In the genomic region with DNA sequence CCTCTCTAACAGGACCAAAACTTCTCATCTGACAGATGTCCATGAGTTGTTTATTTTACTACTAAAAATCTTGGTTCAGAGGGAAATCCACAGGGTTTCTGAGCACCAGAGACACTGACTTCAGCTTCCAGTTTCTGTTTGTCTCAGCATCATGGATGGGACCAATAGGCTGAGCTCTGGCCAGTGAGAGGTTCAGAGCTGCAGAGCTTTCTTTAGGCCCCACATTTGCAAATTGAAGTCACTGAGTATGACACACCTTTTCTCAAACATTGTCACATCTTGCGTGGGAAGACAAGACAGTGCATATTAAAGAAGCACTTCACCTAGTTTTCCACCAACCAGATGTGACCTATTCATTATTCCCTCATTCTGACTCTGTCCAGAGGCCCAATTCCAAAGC, we compare ENCODE assay signal across 21 cellular contexts. TPM values are rescaled to one million over a fixed set of nuclear protein-coding genes. Genes with fewer than 3 reads are reported as not detected.
DNase-seq lines count a peak whose midpoint lies in the region; ATAC-seq and TF ChIP-seq lines count a peak whose summit lies in the region.
"Had no signal": no experiment of that assay in that cellular context is flagged by ENCODE, and none has a peak within 500 bp of the region (broad histone marks: within the 10 kb centered on the region; RNA-seq: fewer than 3 reads in every experiment).

No MANE protein-coding gene starts in this region.

- CTCF ChIA-PET in activated CD4-positive, alpha-beta memory T cell treated with anti-CD3 and anti-CD28 coated beads for 36 hours (lab: Charles Lee) = interaction anchor here (1.1 kb wide), 1 partner anchor 128 kb away, joined by 3 read pairs; no protein-coding TSS in a partner anchor
- CTCF ChIA-PET in activated CD4-positive, alpha-beta memory T cell treated with anti-CD3 and anti-CD28 coated beads, Interleukin-2, amount 10 ng/mL, durations not matched to agents 7 days and 5 days (lab: Charles Lee) = no interaction called here

- POLR2A ChIA-PET in activated CD4-positive, alpha-beta memory T cell treated with anti-CD3 and anti-CD28 coated beads for 36 hours (lab: Charles Lee) = no interaction called here
- POLR2A ChIA-PET in activated CD4-positive, alpha-beta memory T cell treated with anti-CD3 and anti-CD28 coated beads, Interleukin-2, amount 10 ng/mL, durations not matched to agents 7 days and 5 days (lab: Charles Lee) = no interaction called here

- no peaks in the 10 kb centered on the region for H3K9me3 Mint-ChIP-seq in activated CD4-positive, alpha-beta memory T cell treated with anti-CD3 and anti-CD28 coated beads for 36 hours
- no peaks in the 10 kb centered on the region for H3K9me3 Mint-ChIP-seq in activated CD4-positive, alpha-beta memory T cell treated with anti-CD3 and anti-CD28 coated beads, Interleukin-2, amount 10 ng/mL, durations not matched to agents 7 days and 5 days
- H3K9me3 Mint-ChIP-seq in nephron progenitor cell = no peaks in the 10 kb centered on the region
- H3K9me3 Mint-ChIP-seq: type B pancreatic cell had no signal

- H3K4me3 Mint-ChIP-seq in activated CD4-positive, alpha-beta memory T cell treated with anti-CD3 and anti-CD28 coated beads for 36 hours = no peak overlapping the region
- no peak overlapping the region for H3K4me3 Mint-ChIP-seq in activated CD4-positive, alpha-beta memory T cell treated with anti-CD3 and anti-CD28 coated beads, Interleukin-2, amount 10 ng/mL, durations not matched to agents 7 days and 5 days
- H3K4me3 Mint-ChIP-seq in nephron progenitor cell = no peak overlapping the region
- H3K4me3 Mint-ChIP-seq: type B pancreatic cell had no signal

- intact Hi-C loops in activated CD4-positive, alpha-beta memory T cell treated with anti-CD3 and anti-CD28 coated beads for 36 hours (cut with micrococcal nuclease) = no loop called here

- ATAC-seq in GM18868 (IDR thresholded peaks at IDR 0.05; ENCODE audit: unreplicated experiment) (peak; percentile 66), HG03060 (IDR thresholded peaks at IDR 0.05; ENCODE audit: low read depth, unreplicated experiment) (peak; percentile 52), HG02763 (IDR thresholded peaks at IDR 0.05; ENCODE audit: unreplicated experiment) (no peak)
- ATAC-seq: left colon had no signal

- peak; percentile 44 for DNase-seq in activated CD4-positive, alpha-beta memory T cell treated with anti-CD3 and anti-CD28 coated beads for 36 hours
- no peak for DNase-seq in activated CD4-positive, alpha-beta memory T cell treated with anti-CD3 and anti-CD28 coated beads, Interleukin-2, amount 10 ng/mL, durations not matched to agents 7 days and 5 days
- DNase-seq in nephron progenitor cell (no peak), NCI-H748 (lab: John Stamatoyannopoulos, UW; ENCODE audit: unreplicated experiment) (no peak), NCI-H1092 (lab: John Stamatoyannopoulos, UW) (no peak)
- DNase-seq: activated effector memory CD4-positive, alpha-beta T cell treated with anti-CD3 and anti-CD28 coated beads, Interleukin-2, amount 50 U/mL, for 16 hours; colonic mucosa; DMS 273 treated with DMSO at 0.1 percent for 48 hours; foreskin fibroblast; H7; IMR-90; left colon; NCI-H2081; NCI-H510A treated with DMSO at 0.1 percent for 48 hours; ovary; stimulated activated naive CD4-positive, alpha-beta T cell treated with Interleukin-2 at 50 U/mL for 16 hours had no signal

- H3K36me3 Mint-ChIP-seq in activated CD4-positive, alpha-beta memory T cell treated with anti-CD3 and anti-CD28 coated beads for 36 hours = peaks cover 40% of the 10 kb centered on the region
- peaks cover 17% of the 10 kb centered on the region for H3K36me3 Mint-ChIP-seq in activated CD4-positive, alpha-beta memory T cell treated with anti-CD3 and anti-CD28 coated beads, Interleukin-2, amount 10 ng/mL, durations not matched to agents 7 days and 5 days (ENCODE audit: low read depth)
- H3K36me3 Mint-ChIP-seq in nephron progenitor cell (ENCODE audit: low read depth) = peaks cover 56% of the 10 kb centered on the region

- H3K27ac Mint-ChIP-seq in activated CD4-positive, alpha-beta memory T cell treated with anti-CD3 and anti-CD28 coated beads for 36 hours = no peak overlapping the region
- H3K27ac Mint-ChIP-seq in activated CD4-positive, alpha-beta memory T cell treated with anti-CD3 and anti-CD28 coated beads, Interleukin-2, amount 10 ng/mL, durations not matched to agents 7 days and 5 days = no peak overlapping the region
- H3K27ac Mint-ChIP-seq in nephron progenitor cell = peak overlapping the region; percentile 90
- H3K27ac Mint-ChIP-seq: type B pancreatic cell had no signal

- no peaks in the 10 kb centered on the region for H3K27me3 Mint-ChIP-seq in activated CD4-positive, alpha-beta memory T cell treated with anti-CD3 and anti-CD28 coated beads for 36 hours
- H3K27me3 Mint-ChIP-seq in activated CD4-positive, alpha-beta memory T cell treated with anti-CD3 and anti-CD28 coated beads, Interleukin-2, amount 10 ng/mL, durations not matched to agents 7 days and 5 days = peaks cover 2% of the 10 kb centered on the region
- H3K27me3 Mint-ChIP-seq in nephron progenitor cell (ENCODE audit: low read depth, poor library complexity) = peaks cover 10% of the 10 kb centered on the region

- TF ChIP-seq CTCF in nephron progenitor cell (IDR thresholded peaks at IDR 0.05) = no peak

- H3K4me1 Mint-ChIP-seq in activated CD4-positive, alpha-beta memory T cell treated with anti-CD3 and anti-CD28 coated beads for 36 hours (ENCODE audit: low read depth) = peaks cover 10% of the 10 kb centered on the region
- H3K4me1 Mint-ChIP-seq in activated CD4-positive, alpha-beta memory T cell treated with anti-CD3 and anti-CD28 coated beads, Interleukin-2, amount 10 ng/mL, durations not matched to agents 7 days and 5 days = peaks cover 7% of the 10 kb centered on the region
- H3K4me1 Mint-ChIP-seq in nephron progenitor cell = no peaks in the 10 kb centered on the region

RNA-seq across cellular contexts. Expression of gene RDH12, which starts 45.2 kb away (rescaled TPM):
- not detected for total RNA-seq in activated CD4-positive, alpha-beta memory T cell treated with anti-CD3 and anti-CD28 coated beads for 36 hours
- total RNA-seq in activated CD4-positive, alpha-beta memory T cell treated with anti-CD3 and anti-CD28 coated beads, Interleukin-2, amount 10 ng/mL, durations not matched to agents 7 days and 5 days = not detected
- total RNA-seq: A673, colonic mucosa, IMR-90, left colon had no signal

RNA-seq across cellular contexts. Expression of gene RDH11, which starts 51.4 kb away (rescaled TPM):
- 10 to 100 TPM; 70.9 to 76.7 TPM for total RNA-seq in activated CD4-positive, alpha-beta memory T cell treated with anti-CD3 and anti-CD28 coated beads for 36 hours
- total RNA-seq in activated CD4-positive, alpha-beta memory T cell treated with anti-CD3 and anti-CD28 coated beads, Interleukin-2, amount 10 ng/mL, durations not matched to agents 7 days and 5 days = 10 to 100 TPM; 56.6 to 60.4 TPM
